In the genomic region with DNA sequence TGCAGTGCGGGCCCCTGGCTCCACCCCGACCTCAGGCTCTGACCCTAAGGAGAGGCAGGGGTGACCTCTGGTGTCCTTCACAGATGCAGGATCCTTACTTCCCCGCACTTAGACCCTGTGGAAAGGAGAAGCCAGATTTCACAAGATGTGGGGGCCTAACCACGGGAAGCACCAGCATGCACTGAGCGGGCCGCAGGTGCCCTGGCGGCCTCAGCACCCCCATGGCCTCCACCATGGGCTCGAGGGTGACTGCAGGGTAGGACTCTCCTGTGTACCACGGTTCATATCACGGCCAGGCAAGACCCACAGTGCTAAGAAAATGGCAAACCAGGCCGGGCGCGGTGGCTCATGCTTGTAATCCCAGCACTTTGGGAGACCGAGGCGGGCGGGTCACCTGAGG, we compare ENCODE assay signal across 22 cellular contexts.
"Had no signal": no experiment of that assay in that cellular context is flagged by ENCODE, and none has a peak within 500 bp of the region (broad histone marks: within the 10 kb centered on the region; RNA-seq: fewer than 3 reads in every experiment).

No MANE protein-coding gene starts in this region.

- H3K4me3 Mint-ChIP-seq: memory B cell; mesothelial cell of epicardium; naive B cell; natural killer cell treated with Interleukin-12 subunit alpha and Interleukin-12 subunit beta and Interleukin-15 and Interleukin-18, amount 100 ng/mL, for 72 hours; neural crest cell; stimulated activated naive B cell treated with anti-CD40 and anti-IgM and Interleukin-4, amounts not matched to agents 10 μg/mL and 1 μg/mL and 100 μg/mL, for 72 hours; stimulated activated naive CD8-positive, alpha-beta T cell treated with anti-CD3 and anti-CD28 coated beads, Interleukin-15, Interleukin-2, amounts not matched to agents 100 ng/mL and 50 ng/mL, for 24 hours had no signal

- H3K4me1 Mint-ChIP-seq: memory B cell; mesothelial cell of epicardium; naive B cell; neural crest cell; stimulated activated naive B cell treated with anti-CD40 and anti-IgM and Interleukin-4, amounts not matched to agents 10 μg/mL and 1 μg/mL and 100 μg/mL, for 72 hours had no signal

- H3K4me1 ChIP-seq: psoas muscle, tibial nerve, upper lobe of right lung had no signal

- DNase-seq: dermis blood vessel endothelial cell; effector memory CD4-positive, alpha-beta T cell; kidney; mucosa of descending colon; naive B cell; psoas muscle; right cardiac atrium; sigmoid colon; stimulated activated naive B cell treated with anti-CD40 and anti-IgM and Interleukin-4, amounts not matched to agents 10 μg/mL and 1 μg/mL and 100 μg/mL, for 72 hours; upper lobe of right lung had no signal

- H3K27ac Mint-ChIP-seq: memory B cell; mesothelial cell of epicardium; naive B cell; natural killer cell treated with Interleukin-12 subunit alpha and Interleukin-12 subunit beta and Interleukin-15 and Interleukin-18, amount 100 ng/mL, for 72 hours; stimulated activated naive B cell treated with anti-CD40 and anti-IgM and Interleukin-4, amounts not matched to agents 10 μg/mL and 1 μg/mL and 100 μg/mL, for 72 hours; stimulated activated naive CD8-positive, alpha-beta T cell treated with anti-CD3 and anti-CD28 coated beads, Interleukin-15, Interleukin-2, amounts not matched to agents 100 ng/mL and 50 ng/mL, for 24 hours had no signal

- ATAC-seq: left lobe of liver; mucosa of descending colon; psoas muscle; right cardiac atrium; stimulated activated naive B cell treated with anti-CD40 and anti-IgM and Interleukin-4, amounts not matched to agents 10 μg/mL and 1 μg/mL and 100 μg/mL, for 72 hours; upper lobe of right lung had no signal

- H3K27ac ChIP-seq: coronary artery, psoas muscle, sigmoid colon, thoracic aorta, tibial nerve, upper lobe of right lung had no signal

- H3K36me3 Mint-ChIP-seq: natural killer cell treated with Interleukin-12 subunit alpha and Interleukin-12 subunit beta and Interleukin-15 and Interleukin-18, amount 100 ng/mL, for 72 hours; stimulated activated naive B cell treated with anti-CD40 and anti-IgM and Interleukin-4, amounts not matched to agents 10 μg/mL and 1 μg/mL and 100 μg/mL, for 72 hours had no signal

- H3K27me3 Mint-ChIP-seq: naive B cell; stimulated activated naive CD8-positive, alpha-beta T cell treated with anti-CD3 and anti-CD28 coated beads, Interleukin-15, Interleukin-2, amounts not matched to agents 100 ng/mL and 50 ng/mL, for 24 hours had no signal

- H3K9me3 ChIP-seq: mucosa of descending colon, psoas muscle had no signal

- H3K27me3 ChIP-seq: sigmoid colon, tibial nerve, upper lobe of right lung had no signal

- H3K4me3 ChIP-seq: coronary artery, lung, mucosa of descending colon, psoas muscle, sigmoid colon, thoracic aorta, tibial nerve, upper lobe of right lung had no signal

- FAIRE-seq: endothelial cell of umbilical vein, frontal cortex, kidney had no signal

- H3K36me3 ChIP-seq: sigmoid colon, upper lobe of right lung had no signal
